In the genomic region with DNA sequence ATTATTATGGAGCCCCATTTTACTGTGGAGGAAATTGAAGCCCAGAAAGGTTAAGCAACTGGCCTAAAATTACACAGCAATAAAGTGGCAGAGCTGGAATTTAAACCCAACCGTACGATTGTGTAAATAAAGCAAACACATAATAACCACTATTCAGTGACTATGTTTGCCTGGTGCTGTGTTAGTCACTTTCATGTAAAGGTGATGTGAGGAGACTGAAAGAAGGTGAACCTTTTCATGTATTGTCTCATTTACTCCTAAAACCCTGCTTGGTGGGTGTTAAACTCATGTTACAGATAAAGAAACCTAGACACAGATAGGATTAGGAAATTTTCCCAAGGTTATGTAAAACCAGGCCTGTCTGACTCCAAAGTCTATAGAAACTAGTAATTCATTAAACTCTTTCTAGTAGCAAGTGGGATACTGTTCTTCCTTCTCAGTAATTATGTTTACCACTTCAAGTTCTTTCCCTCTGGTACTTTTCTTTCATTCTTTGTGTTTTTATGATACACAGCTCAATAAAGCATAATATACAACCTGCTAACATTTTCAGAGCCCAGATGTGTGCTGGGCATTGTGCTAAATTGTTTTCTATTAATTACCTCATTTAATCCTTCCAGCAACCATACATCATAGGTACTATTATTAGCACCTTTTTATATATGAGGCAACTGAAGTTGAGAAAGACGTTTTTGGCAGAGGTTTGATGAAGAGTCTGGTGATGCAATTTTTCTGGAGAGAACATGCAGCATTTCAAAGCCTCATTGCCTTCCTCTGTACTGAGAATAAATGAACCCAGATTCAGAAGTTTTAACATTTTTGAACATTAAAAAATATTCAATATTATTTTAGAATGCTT, we compare ENCODE assay signal across 8 cellular contexts.
A peak's percentile ranks its signal among the peaks of the same experiment; 100 is the strongest.
DNase-seq lines count a peak whose midpoint lies in the region; ATAC-seq, FAIRE-seq and TF ChIP-seq lines count a peak whose summit lies in the region.

No MANE protein-coding gene starts in this region.

- DNase-seq in Right ventricle myocardium superior (no peak), right atrium auricular region (ENCODE audit: low spot score) (no peak), LHCN-M2 (ENCODE audit: low read depth) (peak; percentile 24), esophagus muscularis mucosa (ENCODE audit: extremely low spot score) (no peak), small intestine (peak; percentile 48), activated T-cell treated with anti-CD3 and anti-CD28 coated beads for 4 hours (no peak), foreskin melanocyte (no peak), HK-2 (ENCODE audit: unreplicated experiment) (no peak)

- H3K9me3 ChIP-seq in right atrium auricular region (no peaks in the 10 kb centered on the region), esophagus muscularis mucosa (no peaks in the 10 kb centered on the region), small intestine (ENCODE audit: control insufficient read depth, low read depth) (no peaks in the 10 kb centered on the region)

- no peak for TF ChIP-seq EP300 in esophagus muscularis mucosa (IDR thresholded peaks at IDR 0.05)

- peak overlapping the region in 1 of 2 donors; percentile 36 for H3K27ac ChIP-seq in right atrium auricular region
- peak overlapping the region; percentile 5 to 68 (median 62) for H3K27ac ChIP-seq in esophagus muscularis mucosa (replicated peaks in 1 of 4)
- peak overlapping the region; percentile 55 to 67 for H3K27ac ChIP-seq in small intestine (ENCODE audit: low read depth in 1 of 2, low read length in 1 of 2)

- no peaks in the 10 kb centered on the region for H3K27me3 ChIP-seq in right atrium auricular region
- H3K27me3 ChIP-seq in esophagus muscularis mucosa = no peaks in the 10 kb centered on the region
- H3K27me3 ChIP-seq in small intestine (ENCODE audit: control insufficient read depth in 2 of 2, insufficient read depth in 2 of 2, low read length in 2 of 2) = no peaks in the 10 kb centered on the region

- ATAC-seq in Right ventricle myocardium superior (ENCODE audit: poor library complexity) = peak; percentile 84

- TF ChIP-seq CTCF in right atrium auricular region (IDR thresholded peaks at IDR 0.05) (no peak), esophagus muscularis mucosa (IDR thresholded peaks at IDR 0.05) (no peak)

- no peak for TF ChIP-seq POLR2A in esophagus muscularis mucosa (IDR thresholded peaks at IDR 0.05; ENCODE audit: low read depth)

- H3K4me3 ChIP-seq in right atrium auricular region (no peak overlapping the region), esophagus muscularis mucosa (no peak overlapping the region), small intestine (ENCODE audit: low read depth in 1 of 2, low read length in 2 of 2) (no peak overlapping the region)

- intact Hi-C loops in Right ventricle myocardium superior (cut with DNase I) = no loop called here
- intact Hi-C loops in esophagus muscularis mucosa (cut with DNase I) = no loop called here

- WGBS in esophagus muscularis mucosa = 62% methylated on average over 3 of the region's 3 CpGs
- WGBS in small intestine, 3 donors = 15 to 38% (median 32%) methylated on average over 3 of the region's 3 CpGs

- no peak for FAIRE-seq in small intestine (lab: Jason Lieb, UNC)

- H3K36me3 ChIP-seq in right atrium auricular region (no peaks in the 10 kb centered on the region), esophagus muscularis mucosa (no peaks in the 10 kb centered on the region), small intestine (ENCODE audit: control insufficient read depth in 2 of 2, insufficient read depth in 2 of 2, low read length in 2 of 2) (no peaks in the 10 kb centered on the region)

- H3K4me1 ChIP-seq in right atrium auricular region (peaks cover 0 to 9% of the 10 kb centered on the region in 2 donors), esophagus muscularis mucosa (peaks cover 17 to 20% (median 18%) of the 10 kb centered on the region in 4 donors), small intestine (ENCODE audit: control insufficient read depth in 2 of 2, insufficient read depth in 1 of 2, low read depth in 1 of 2, low read length in 1 of 2) (peaks cover 10 to 15% of the 10 kb centered on the region in 2 donors)

Comparison
In these comparisons a context has a peak if more than half of its experiments do, and no peak if none do; other contexts are left out.
1. DNase-seq: peak in LHCN-M2 (single experiment) and small intestine (single experiment); none in Right ventricle myocardium superior (single experiment), right atrium auricular region (single experiment), esophagus muscularis mucosa (single experiment), activated T-cell treated with anti-CD3 and anti-CD28 coated beads for 4 hours (single experiment), foreskin melanocyte (single experiment) and HK-2 (single experiment).